In genomic region chr7:32516551-32517082, GRCh38 we compare ENCODE assay signal across 15 cellular contexts. TPM values are rescaled to one million over a fixed set of nuclear protein-coding genes. Genes with fewer than 3 reads are reported as not detected.
DNase-seq lines count a peak whose midpoint lies in the region; ATAC-seq and TF ChIP-seq lines count a peak whose summit lies in the region.
"Had no signal": no experiment of that assay in that cellular context is flagged by ENCODE, and none has a peak within 500 bp of the region (broad histone marks: within the 10 kb centered on the region; RNA-seq: fewer than 3 reads in every experiment).

No MANE protein-coding gene starts in this region.

- no peak for DNase-seq in activated T-cell treated with anti-CD3 and anti-CD28 coated beads, Interleukin-2, amount 50 U/mL, for 24 hours
- DNase-seq in activated T-cell treated with anti-CD3 and anti-CD28 coated beads for 4 hours (no peak), T1000 (lab: John Stamatoyannopoulos, UW) (peak; percentile 8), fibroblast of peridontal ligament (ENCODE audit: extremely low read depth) (peak; percentile 61), T-helper 2 cell (no peak), DMS53 treated with DMSO at 0.1 percent for 48 hours (lab: John Stamatoyannopoulos, UW; ENCODE audit: unreplicated experiment) (no peak), spleen (no peak)
- DNase-seq: activated gamma-delta T cell; heart left ventricle; left cardiac atrium; naive B cell; stimulated activated CD4-positive, alpha-beta T cell treated with anti-CD3 and anti-CD28 coated beads, Interleukin-4, amount 100 ng/mL, for 1 hour had no signal

- peak overlapping the region in 2 of 8 donors; percentile 28 to 49 for H3K27ac ChIP-seq in spleen
- H3K27ac ChIP-seq: heart left ventricle had no signal

- H3K36me3 Mint-ChIP-seq in activated T-cell treated with anti-CD3 and anti-CD28 coated beads, Interleukin-2, amount 50 U/mL, for 24 hours (ENCODE audit: low read depth) = peaks cover 92% of the 10 kb centered on the region
- H3K36me3 Mint-ChIP-seq in stimulated activated memory B cell treated with anti-CD40 and anti-IgM and Interleukin-4, amounts not matched to agents 10 μg/mL and 1 μg/mL and 100 μg/mL, for 72 hours = peaks cover 77% of the 10 kb centered on the region

- no peak for TF ChIP-seq CTCF in spleen (IDR thresholded peaks at IDR 0.05 in 8 of 11, conservative IDR thresholded peaks at IDR 0.05 in 3 of 11)

- no peaks in the 10 kb centered on the region for H3K27me3 ChIP-seq in spleen (replicated peaks in 1 of 7)
- H3K27me3 ChIP-seq: heart left ventricle had no signal

- 74 to 93% (median 84%) methylated on average over 3 of the region's 3 CpGs for WGBS in spleen, 5 donors

- peaks cover 26% of the 10 kb centered on the region for H3K9me3 Mint-ChIP-seq in activated T-cell treated with anti-CD3 and anti-CD28 coated beads, Interleukin-2, amount 50 U/mL, for 24 hours
- H3K9me3 Mint-ChIP-seq in stimulated activated memory B cell treated with anti-CD40 and anti-IgM and Interleukin-4, amounts not matched to agents 10 μg/mL and 1 μg/mL and 100 μg/mL, for 72 hours = peaks cover 10% of the 10 kb centered on the region

- no peak overlapping the region for H3K4me3 ChIP-seq in spleen
- H3K4me3 ChIP-seq: heart left ventricle had no signal

- H3K27ac Mint-ChIP-seq in activated T-cell treated with anti-CD3 and anti-CD28 coated beads, Interleukin-2, amount 50 U/mL, for 24 hours = peak overlapping the region; percentile 70
- peak overlapping the region; percentile 79 for H3K27ac Mint-ChIP-seq in stimulated activated memory B cell treated with anti-CD40 and anti-IgM and Interleukin-4, amounts not matched to agents 10 μg/mL and 1 μg/mL and 100 μg/mL, for 72 hours

- ATAC-seq in stimulated activated memory B cell treated with anti-CD40 and anti-IgM and Interleukin-4, amounts not matched to agents 10 μg/mL and 1 μg/mL and 100 μg/mL, for 72 hours = no peak
- ATAC-seq: HCT116 had no signal

- peaks cover 9 to 45% (median 19%) of the 10 kb centered on the region in 6 donors for H3K4me1 ChIP-seq in spleen

- TF ChIP-seq POLR2A in spleen (IDR thresholded peaks at IDR 0.05) = no peak

- peaks cover 0 to 53% (median 0%) of the 10 kb centered on the region in 6 donors for H3K36me3 ChIP-seq in spleen

- intact Hi-C loops in spleen (cut with DNase I; ENCODE audit: low total_unique reads) = no loop called here

- peaks cover 71% of the 10 kb centered on the region for H3K4me1 Mint-ChIP-seq in activated T-cell treated with anti-CD3 and anti-CD28 coated beads, Interleukin-2, amount 50 U/mL, for 24 hours (ENCODE audit: low read depth)
- peaks cover 56% of the 10 kb centered on the region for H3K4me1 Mint-ChIP-seq in stimulated activated memory B cell treated with anti-CD40 and anti-IgM and Interleukin-4, amounts not matched to agents 10 μg/mL and 1 μg/mL and 100 μg/mL, for 72 hours

- H3K9me3 ChIP-seq in spleen = peaks cover 0 to 48% (median 39%) of the 10 kb centered on the region in 8 donors

- no peak overlapping the region for H3K4me3 Mint-ChIP-seq in activated T-cell treated with anti-CD3 and anti-CD28 coated beads, Interleukin-2, amount 50 U/mL, for 24 hours
- H3K4me3 Mint-ChIP-seq in stimulated activated memory B cell treated with anti-CD40 and anti-IgM and Interleukin-4, amounts not matched to agents 10 μg/mL and 1 μg/mL and 100 μg/mL, for 72 hours = no peak overlapping the region
- H3K4me3 Mint-ChIP-seq: stimulated activated effector memory CD8-positive, alpha-beta T cell treated with anti-CD3 and anti-CD28 coated beads, Interleukin-12 subunit alpha, Interleukin-12 subunit beta, amount 100 ng/mL, for 72 hours had no signal

- no peaks in the 10 kb centered on the region for H3K27me3 Mint-ChIP-seq in activated T-cell treated with anti-CD3 and anti-CD28 coated beads, Interleukin-2, amount 50 U/mL, for 24 hours
- no peaks in the 10 kb centered on the region for H3K27me3 Mint-ChIP-seq in stimulated activated memory B cell treated with anti-CD40 and anti-IgM and Interleukin-4, amounts not matched to agents 10 μg/mL and 1 μg/mL and 100 μg/mL, for 72 hours
- H3K27me3 Mint-ChIP-seq: naive B cell had no signal

RNA-seq across cellular contexts. Expression of gene AVL9, which starts 21.3 kb away (rescaled TPM):
- total RNA-seq in spleen = 10 to 100 TPM; 29.8 to 54.8 (median 36.7) TPM
- polyA plus RNA-seq in spleen = 10 to 100 TPM in 1 of 3 donors, 1 to 10 TPM in 2; 8.4 to 10.0 (median 8.6) TPM

RNA-seq across cellular contexts. Expression of gene LSM5, which starts 26.4 kb away (rescaled TPM):
- 10 to 100 TPM; 14.5 to 36.8 (median 29.7) TPM for total RNA-seq in spleen
- polyA plus RNA-seq in spleen = 100 to 1,000 TPM in 2 of 3 donors, 10 to 100 TPM in 1; 95.1 to 142 (median 101) TPM

Comparison
In these comparisons a context has a peak if more than half of its experiments do, and no peak if none do; other contexts are left out.
1. DNase-seq: peak in T1000 (single experiment) and fibroblast of peridontal ligament (single experiment); none in activated T-cell treated with anti-CD3 and anti-CD28 coated beads, Interleukin-2, amount 50 U/mL, for 24 hours (single experiment), activated T-cell treated with anti-CD3 and anti-CD28 coated beads for 4 hours (single experiment), T-helper 2 cell (0 of 5), DMS53 treated with DMSO at 0.1 percent for 48 hours (single experiment) and spleen (single experiment).